ENCODE assay signal across 8 cellular contexts in genomic region chr14:69152944-69153847, GRCh38. TPM values are rescaled to one million over a fixed set of nuclear protein-coding genes. Genes with fewer than 3 reads are reported as not detected.
DNase-seq lines count a peak whose midpoint lies in the region; ATAC-seq, FAIRE-seq and TF ChIP-seq lines count a peak whose summit lies in the region.

A gene with protein sequence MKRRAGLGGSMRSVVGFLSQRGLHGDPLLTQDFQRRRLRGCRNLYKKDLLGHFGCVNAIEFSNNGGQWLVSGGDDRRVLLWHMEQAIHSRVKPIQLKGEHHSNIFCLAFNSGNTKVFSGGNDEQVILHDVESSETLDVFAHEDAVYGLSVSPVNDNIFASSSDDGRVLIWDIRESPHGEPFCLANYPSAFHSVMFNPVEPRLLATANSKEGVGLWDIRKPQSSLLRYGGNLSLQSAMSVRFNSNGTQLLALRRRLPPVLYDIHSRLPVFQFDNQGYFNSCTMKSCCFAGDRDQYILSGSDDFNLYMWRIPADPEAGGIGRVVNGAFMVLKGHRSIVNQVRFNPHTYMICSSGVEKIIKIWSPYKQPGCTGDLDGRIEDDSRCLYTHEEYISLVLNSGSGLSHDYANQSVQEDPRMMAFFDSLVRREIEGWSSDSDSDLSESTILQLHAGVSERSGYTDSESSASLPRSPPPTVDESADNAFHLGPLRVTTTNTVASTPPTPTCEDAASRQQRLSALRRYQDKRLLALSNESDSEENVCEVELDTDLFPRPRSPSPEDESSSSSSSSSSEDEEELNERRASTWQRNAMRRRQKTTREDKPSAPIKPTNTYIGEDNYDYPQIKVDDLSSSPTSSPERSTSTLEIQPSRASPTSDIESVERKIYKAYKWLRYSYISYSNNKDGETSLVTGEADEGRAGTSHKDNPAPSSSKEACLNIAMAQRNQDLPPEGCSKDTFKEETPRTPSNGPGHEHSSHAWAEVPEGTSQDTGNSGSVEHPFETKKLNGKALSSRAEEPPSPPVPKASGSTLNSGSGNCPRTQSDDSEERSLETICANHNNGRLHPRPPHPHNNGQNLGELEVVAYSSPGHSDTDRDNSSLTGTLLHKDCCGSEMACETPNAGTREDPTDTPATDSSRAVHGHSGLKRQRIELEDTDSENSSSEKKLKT (minus strand): TSS chr14:69153119. CDS start chr14:69152978, 141 bp downstream.

- peaks cover 4% of the 10 kb centered on the region for H3F3A ChIP-seq in smooth muscle cell (ENCODE audit: low read depth)

- H2AFZ ChIP-seq in smooth muscle cell (ENCODE audit: low read depth): peak within 1 kb of the TSS; percentile 98

- H3K27me3 ChIP-seq in bronchial epithelial cell (ENCODE audit: control insufficient read depth, insufficient read depth, low read length): no peaks in the 10 kb centered on the region
- H3K27me3 ChIP-seq in smooth muscle cell (ENCODE audit: low read depth): no peaks in the 10 kb centered on the region

- no peaks in the 10 kb centered on the region for H3K9me3 ChIP-seq in smooth muscle cell (replicated peaks; ENCODE audit: low read depth)

- POLR2A ChIA-PET in AG04449 (lab: Yijun Ruan, JAX): interaction anchor here (0.8 to 1.0 kb wide), 2 partner anchors 20 to 39 kb away, joined by 3 to 4 read pairs; no protein-coding TSS in a partner anchor
- POLR2A ChIA-PET in WTC11 (lab: Charles Lee): interaction anchor here (0.6 kb wide), 1 partner anchor 38 kb away, joined by 3 read pairs; the partner anchor contains the start of gene EXD2

- peak within 1 kb of the TSS; percentile 65 for H3K27ac Mint-ChIP-seq in WTC11

- H3K4me1 ChIP-seq in smooth muscle cell (ENCODE audit: low read depth): peaks cover 19% of the 10 kb centered on the region

- peak; percentile 87 for ATAC-seq in GM18907 (IDR thresholded peaks at IDR 0.05; ENCODE audit: unreplicated experiment)
- ATAC-seq in HG03159 (IDR thresholded peaks at IDR 0.05; ENCODE audit: unreplicated experiment): peak; percentile 87
- ATAC-seq in WTC11: peak; percentile 73

- peaks cover 27% of the 10 kb centered on the region for H4K20me1 ChIP-seq in smooth muscle cell (ENCODE audit: low read depth)

- TF ChIP-seq CTCF in AG04449 (IDR thresholded peaks at IDR 0.05; ENCODE audit: insufficient read depth, low read length, missing control alignments): no peak
- no peak for TF ChIP-seq CTCF in WTC11 (IDR thresholded peaks at IDR 0.05)
- TF ChIP-seq CTCF in bronchial epithelial cell (IDR thresholded peaks at IDR 0.05; ENCODE audit: insufficient read depth, low read length, severe bottlenecking): no peak
- no peak for TF ChIP-seq CTCF in smooth muscle cell (IDR thresholded peaks at IDR 0.05; ENCODE audit: borderline replicate concordance, insufficient read depth, poor library complexity, severe bottlenecking)

- FAIRE-seq in bronchial epithelial cell (lab: Jason Lieb, UNC): no peak

- peaks cover 14% of the 10 kb centered on the region for H3K27me3 Mint-ChIP-seq in WTC11 (ENCODE audit: low read depth)

- under 1% methylated on average over 66 of the region's 97 CpGs for WGBS in smooth muscle cell (ENCODE audit: low lambda C conversion rate)

- no peaks in the 10 kb centered on the region for H3K9me3 Mint-ChIP-seq in WTC11

- H3K9ac ChIP-seq in smooth muscle cell (ENCODE audit: low read depth): peak within 1 kb of the TSS; percentile 96

- H3K4me1 Mint-ChIP-seq in WTC11: peaks cover 28% of the 10 kb centered on the region

- H3K4me3 ChIP-seq in AG04449 (ENCODE audit: low read depth, low read length) (peak within 1 kb of the TSS; percentile 84), bronchial epithelial cell (ENCODE audit: low read depth, low read length) (peak within 1 kb of the TSS; percentile 91), smooth muscle cell (peak within 1 kb of the TSS; percentile 99)

- peak within 1 kb of the TSS; percentile 92 for H3K4me3 Mint-ChIP-seq in WTC11

- H3K27ac ChIP-seq in smooth muscle cell (ENCODE audit: low read depth): peak within 1 kb of the TSS; percentile 89

- H3K36me3 Mint-ChIP-seq in WTC11: peaks cover 4% of the 10 kb centered on the region; the same call in 1 of the 2 replicates

- H3K4me2 ChIP-seq in smooth muscle cell: peak within 1 kb of the TSS; percentile 99

- DNase-seq in AG04449 (ENCODE audit: low read depth, low spot score): peak; percentile 47
- DNase-seq in NCI-H226: peak; percentile 90
- peak; percentile 90 for DNase-seq in WTC11 (ENCODE audit: low spot score)
- DNase-seq in bronchial epithelial cell (ENCODE audit: low read depth): peak; percentile 89
- DNase-seq in iPS-NIHi7 (ENCODE audit: extremely low spot score): peak; percentile 93
- peak; percentile 70 for DNase-seq in smooth muscle cell (lab: John Stamatoyannopoulos, UW; ENCODE audit: unreplicated experiment)

- CTCF ChIA-PET in AG04449 (lab: Yijun Ruan, JAX): interaction anchor here (1.2 to 4.2 kb wide), 7 partner anchors 10 to 209 kb away, joined by 3 to 34 read pairs (median 6); no protein-coding TSS in a partner anchor
- CTCF ChIA-PET in WTC11 (lab: Charles Lee): interaction anchor here (0.7 to 4.7 kb wide), 11 partner anchors 10 to 194 kb away, joined by 3 to 71 read pairs (median 3); partner anchors contain the start of genes EXD2 and GALNT16

- H3K36me3 ChIP-seq in bronchial epithelial cell (ENCODE audit: control insufficient read depth, insufficient read depth, low read length): peaks cover 2% of the 10 kb centered on the region
- no peaks in the 10 kb centered on the region for H3K36me3 ChIP-seq in smooth muscle cell (ENCODE audit: low read depth)

- H3K79me2 ChIP-seq in smooth muscle cell (ENCODE audit: low read depth): peaks cover 42% of the 10 kb centered on the region

TF ChIP-seq in WTC11, 78 proteins besides CTCF, POLR2A, EP300 and RAD21 (continues in another document):
- 0 out of 2 replicates have a peak, but pooled peaks have one; percentile 33 for TF ChIP-seq KAT7 (CRISPR knock-in tag; IDR thresholded peaks at IDR 0.05; ENCODE audit: borderline replicate concordance)
- TF ChIP-seq ZNF138 (CRISPR knock-in tag; conservative IDR thresholded peaks at IDR 0.05): no peak
- no peak for TF ChIP-seq TP53 (CRISPR knock-in tag; IDR thresholded peaks at IDR 0.05)
- TF ChIP-seq TEAD1 (CRISPR knock-in tag; IDR thresholded peaks at IDR 0.05): no peak; the same call in 1 of the 2 replicates
- peak; percentile 92; the same call in 1 of the 2 replicates for TF ChIP-seq ETV6 (CRISPR knock-in tag; IDR thresholded peaks at IDR 0.05)
- no peak for TF ChIP-seq ATF6 (CRISPR knock-in tag; IDR thresholded peaks at IDR 0.05)
- TF ChIP-seq IRF1 (CRISPR knock-in tag; IDR thresholded peaks at IDR 0.05): no peak
- peak; percentile 18; the same call in 1 of the 2 replicates for TF ChIP-seq ZNF423 (CRISPR knock-in tag; IDR thresholded peaks at IDR 0.05)
- TF ChIP-seq E2F5 (CRISPR knock-in tag; IDR thresholded peaks at IDR 0.05): peak; percentile 78; the same call in 1 of the 2 replicates
- TF ChIP-seq JAZF1 (CRISPR knock-in tag; IDR thresholded peaks at IDR 0.05): no peak
- TF ChIP-seq, protein P1, sequence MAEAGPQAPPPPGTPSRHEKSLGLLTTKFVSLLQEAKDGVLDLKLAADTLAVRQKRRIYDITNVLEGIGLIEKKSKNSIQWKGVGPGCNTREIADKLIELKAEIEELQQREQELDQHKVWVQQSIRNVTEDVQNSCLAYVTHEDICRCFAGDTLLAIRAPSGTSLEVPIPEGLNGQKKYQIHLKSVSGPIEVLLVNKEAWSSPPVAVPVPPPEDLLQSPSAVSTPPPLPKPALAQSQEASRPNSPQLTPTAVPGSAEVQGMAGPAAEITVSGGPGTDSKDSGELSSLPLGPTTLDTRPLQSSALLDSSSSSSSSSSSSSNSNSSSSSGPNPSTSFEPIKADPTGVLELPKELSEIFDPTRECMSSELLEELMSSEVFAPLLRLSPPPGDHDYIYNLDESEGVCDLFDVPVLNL (CRISPR knock-in tag; IDR thresholded peaks at IDR 0.05; ENCODE audit: borderline replicate concordance, low read depth): no peak
- TF ChIP-seq SMAD4 (CRISPR knock-in tag; IDR thresholded peaks at IDR 0.05): no peak
- no peak for TF ChIP-seq CBFB (CRISPR knock-in tag; IDR thresholded peaks at IDR 0.05; ENCODE audit: low read depth)
- TF ChIP-seq NR2C2 (CRISPR knock-in tag; IDR thresholded peaks at IDR 0.05): no peak
- TF ChIP-seq ZMAT4 (CRISPR knock-in tag; IDR thresholded peaks at IDR 0.05): no peak

RNA-seq across cellular contexts. Expression of the gene that starts here (rescaled TPM):
- total RNA-seq in WTC11 (2021): 28.9 to 30.3 TPM (median 29.1 TPM) in 3 replicates
- total RNA-seq in bronchial epithelial cell: 11.1 and 14.1 TPM in 2 replicates
- total RNA-seq in smooth muscle cell: 22.2 and 23.0 TPM in 2 replicates
- 45.4 and 47.4 TPM in 2 replicates for polyA plus RNA-seq in smooth muscle cell

Comparison
In these comparisons a context has a peak if more than half of its experiments do, and no peak if none do; other contexts are left out.
1. Peak in every context shown above with its lines: DNase-seq, ATAC-seq, H3K4me3 ChIP-seq and H3K27ac ChIP-seq.